ENCODE assay signal across 21 cellular contexts in the genomic region with DNA sequence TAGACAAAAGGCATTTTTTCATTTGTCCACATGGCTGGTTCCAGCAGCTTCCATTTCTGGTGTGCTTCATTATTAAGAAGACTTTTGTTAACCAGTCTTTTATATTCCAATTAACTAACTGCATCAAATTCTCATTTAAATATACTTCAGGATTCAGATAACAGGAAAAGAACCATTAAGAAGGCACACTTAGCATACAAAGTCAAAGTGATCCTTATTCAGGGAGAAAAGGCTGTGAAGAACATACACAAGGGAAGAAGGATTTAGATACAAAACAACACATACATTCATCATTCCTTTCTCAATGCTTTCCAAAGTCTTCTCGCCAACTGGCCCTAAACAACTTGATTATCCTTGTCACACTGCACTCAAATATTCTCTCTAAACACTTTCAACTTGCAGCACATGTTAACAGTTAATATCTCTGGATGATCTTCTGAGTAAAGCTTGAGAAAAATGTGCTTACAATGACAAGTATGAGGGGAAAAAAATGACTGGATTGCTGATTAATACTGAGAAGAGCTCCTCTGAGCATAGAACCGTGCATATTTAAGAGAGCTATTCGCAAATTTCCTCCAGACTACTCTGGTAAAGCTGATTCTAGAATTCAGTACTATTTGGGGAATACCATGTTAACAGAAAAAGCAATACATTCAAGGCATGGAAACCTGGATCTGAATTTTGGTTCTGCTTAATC.
DNase-seq lines count a peak whose midpoint lies in the region; ATAC-seq and TF ChIP-seq lines count a peak whose summit lies in the region.
"Had no signal": no experiment of that assay in that cellular context is flagged by ENCODE, and none has a peak within 500 bp of the region (broad histone marks: within the 10 kb centered on the region; RNA-seq: fewer than 3 reads in every experiment).

No MANE protein-coding gene starts in this region.

- H3F3A ChIP-seq in SK-N-SH (replicated peaks; ENCODE audit: insufficient read depth): no peaks in the 10 kb centered on the region

- no peak overlapping the region for H3K4me2 ChIP-seq in SK-N-SH

- H3K36me3 ChIP-seq in HAP-1 (replicated peaks): no peaks in the 10 kb centered on the region
- H3K36me3 ChIP-seq in SK-N-SH (replicated peaks in 1 of 2; ENCODE audit: control insufficient read depth in 1 of 2, insufficient read depth in 2 of 2, low read length in 1 of 2): peaks cover 23 to 37% of the 10 kb centered on the region in 2 experiments
- H3K36me3 ChIP-seq: gastrocnemius medialis had no signal

- no peaks in the 10 kb centered on the region for H3K9me2 ChIP-seq in SK-N-SH

- H3K9ac ChIP-seq in SK-N-SH: no peak overlapping the region
- H3K9ac ChIP-seq: parathyroid adenoma had no signal

- no peaks in the 10 kb centered on the region for H3K79me2 ChIP-seq in SK-N-SH (ENCODE audit: insufficient read depth)
- H3K79me2 ChIP-seq: parathyroid adenoma had no signal

- peak; percentile 48 for DNase-seq in AG20443 (ENCODE audit: low spot score)
- peak; percentile 18 to 66 for DNase-seq in HAP-1 (ENCODE audit: low spot score in 2 of 2)
- DNase-seq in SK-N-SH: no peak
- peak; percentile 7 for DNase-seq in kidney glomerular epithelial cell (lab: John Stamatoyannopoulos, UW)
- no peak for DNase-seq in cerebellar nuclear complex (lab: John Stamatoyannopoulos, UW)
- no peak for DNase-seq in left cardiac atrium
- no peak for DNase-seq in NCI-H82 treated with DMSO at 0.1 percent for 48 hours (lab: John Stamatoyannopoulos, UW; ENCODE audit: unreplicated experiment)
- DNase-seq: activated CD4-positive, alpha-beta T cell treated with anti-CD3 and anti-CD28 coated beads for 48 hours; activated CD8-positive, alpha-beta memory T cell treated with anti-CD3 and anti-CD28 coated beads, Interleukin-2, amount 50 U/mL, for 48 hours; activated naive CD4-positive, alpha-beta T cell; AML-193; aorta; gastrocnemius medialis; GDM1; NCI-H1930; NCI-H524 treated with DMSO at 0.1 percent for 48 hours; Peyer's patch; small intestine; testis had no signal

- POLR2A ChIA-PET in SK-N-SH (lab: Yijun Ruan, JAX): no interaction called here

- TF ChIP-seq RAD21 in SK-N-SH (IDR thresholded peaks at IDR 0.05; ENCODE audit: low read length): no peak

- intact Hi-C loops in left cardiac atrium (cut with DNase I): no loop called here

- peaks cover 12% of the 10 kb centered on the region for H3K4me1 ChIP-seq in HAP-1
- H3K4me1 ChIP-seq in SK-N-SH (ENCODE audit: control insufficient read depth in 1 of 2, insufficient read depth in 2 of 2, low read depth in 1 of 2, low read length in 1 of 2): no peaks in the 10 kb centered on the region; a peak in 2 of 4 replicates
- H3K4me1 ChIP-seq: gastrocnemius medialis, Peyer's patch, testis had no signal

- CTCF ChIA-PET in SK-N-SH (lab: Yijun Ruan, JAX): interaction anchor here (1.0 to 1.2 kb wide), 2 partner anchors 18 to 816 kb away, joined by 3 read pairs; no protein-coding TSS in a partner anchor

- WGBS in SK-N-SH (ENCODE audit: low lambda C conversion rate): 89% methylated on average over 3 of the region's 3 CpGs

- H3K9me3 ChIP-seq in HAP-1 (no peaks in the 10 kb centered on the region), SK-N-SH (no peaks in the 10 kb centered on the region)
- H3K9me3 ChIP-seq: gastrocnemius medialis, Peyer's patch, testis had no signal

- no peak for ATAC-seq in left cardiac atrium
- no peak for ATAC-seq in GM18511 (IDR thresholded peaks at IDR 0.05; ENCODE audit: unreplicated experiment)
- ATAC-seq: gastrocnemius medialis had no signal

- TF ChIP-seq CTCF in SK-N-SH (IDR thresholded peaks at IDR 0.05): no peak

- no peaks in the 10 kb centered on the region for H4K20me1 ChIP-seq in SK-N-SH (ENCODE audit: insufficient read depth)

- no peak for TF ChIP-seq EP300 in SK-N-SH (IDR thresholded peaks at IDR 0.05; ENCODE audit: borderline replicate concordance in 1 of 2, low read depth in 1 of 2, low read length in 1 of 2)

- no peak overlapping the region for H2AFZ ChIP-seq in SK-N-SH (ENCODE audit: low read depth)
- H2AFZ ChIP-seq: parathyroid adenoma had no signal

- H3K27me3 ChIP-seq in HAP-1 (ENCODE audit: low read depth): no peaks in the 10 kb centered on the region
- H3K27me3 ChIP-seq in SK-N-SH (ENCODE audit: insufficient read depth): no peaks in the 10 kb centered on the region
- H3K27me3 ChIP-seq: gastrocnemius medialis, Peyer's patch, testis had no signal

- H3K27ac ChIP-seq in SK-N-SH (ENCODE audit: low read depth in 2 of 2, low read length in 1 of 2): peak overlapping the region in 1 of 2 experiments; percentile 58; a peak in 1 of 4 replicates
- H3K27ac ChIP-seq: gastrocnemius medialis, parathyroid adenoma, Peyer's patch, testis had no signal

- H3K4me3 ChIP-seq in HAP-1 (no peak overlapping the region), SK-N-SH (ENCODE audit: low read depth in 2 of 2, low read length in 1 of 2) (no peak overlapping the region)
- H3K4me3 ChIP-seq: gastrocnemius medialis, Peyer's patch, testis had no signal

- in situ Hi-C loops in HAP-1 (cut with MboI; ENCODE audit: low sequenced_read_pairs): no loop called here

TF ChIP-seq in SK-N-SH, 30 proteins besides CTCF, POLR2A, EP300 and RAD21:
- TF ChIP-seq TCF12 (IDR thresholded peaks at IDR 0.05) (0 out of 2 replicates have a peak, but pooled peaks have one; percentile 5), YY1 (IDR thresholded peaks at IDR 0.05; ENCODE audit: low read depth) (no peak), RCOR1 (IDR thresholded peaks at IDR 0.05; ENCODE audit: low read length) (no peak)

Comparison
In these comparisons a context has a peak if more than half of its experiments do, and no peak if none do; other contexts are left out.
1. DNase-seq: peak in AG20443 (single experiment), HAP-1 (2 of 2) and kidney glomerular epithelial cell (single experiment); none in SK-N-SH (single experiment), cerebellar nuclear complex (0 of 2), left cardiac atrium (single experiment) and NCI-H82 treated with DMSO at 0.1 percent for 48 hours (single experiment).